In the genomic region with DNA sequence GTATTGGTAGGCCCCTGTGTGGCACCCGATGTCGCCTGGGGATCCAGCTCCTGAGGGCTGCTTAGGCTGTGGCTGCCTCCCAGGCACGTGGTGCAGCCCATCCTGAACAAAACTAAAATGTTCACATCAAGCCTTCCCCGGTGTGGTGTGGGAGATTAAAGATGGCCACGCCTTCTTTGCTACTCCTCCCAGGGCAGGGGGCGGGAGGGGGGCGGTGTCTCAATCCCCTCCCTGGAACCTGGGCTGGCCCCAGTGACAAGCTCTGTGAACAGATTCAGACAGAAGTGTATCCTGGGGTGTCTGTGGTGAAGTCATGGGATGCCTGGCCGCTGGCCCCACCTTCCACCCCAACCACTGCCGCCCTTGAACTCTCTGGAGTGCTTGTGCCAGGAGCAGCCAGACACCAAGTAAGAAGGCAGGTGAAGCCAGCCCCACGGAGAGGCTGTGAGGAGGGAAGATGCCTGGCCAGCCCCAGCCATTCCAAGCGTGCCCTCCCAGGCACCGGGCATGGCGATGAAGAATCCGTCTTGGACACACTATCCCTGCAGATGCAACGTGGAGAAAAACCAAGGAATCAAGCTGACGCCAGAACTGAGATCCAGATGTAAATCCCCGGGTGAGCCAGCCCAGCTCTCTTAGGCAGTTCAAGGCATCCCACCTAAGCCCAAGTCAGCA, we compare ENCODE assay signal across 12 cellular contexts.
"Had no signal": no experiment of that assay in that cellular context is flagged by ENCODE, and none has a peak within 500 bp of the region (broad histone marks: within the 10 kb centered on the region; RNA-seq: fewer than 3 reads in every experiment).

No MANE protein-coding gene starts in this region.

- ATAC-seq: left ventricle myocardium superior; natural killer cell treated with Interleukin-12 subunit alpha and Interleukin-12 subunit beta and Interleukin-15 and Interleukin-18, amount 100 ng/mL, for 72 hours; stimulated activated naive CD8-positive, alpha-beta T cell treated with anti-CD3 and anti-CD28 coated beads, Interleukin-15, amount 100 ng/mL, for 72 hours had no signal

- H3K4me3 Mint-ChIP-seq: activated T-cell treated with anti-CD3 and anti-CD28 coated beads, Interleukin-2, amount 50 U/mL, for 24 hours; memory B cell; natural killer cell treated with Interleukin-12 subunit alpha and Interleukin-12 subunit beta and Interleukin-15 and Interleukin-18, amount 100 ng/mL, for 72 hours; stimulated activated naive CD8-positive, alpha-beta T cell treated with anti-CD3 and anti-CD28 coated beads, Interleukin-15, amount 100 ng/mL, for 72 hours; type B pancreatic cell had no signal

- DNase-seq: activated CD4-positive, CD25-positive, alpha-beta regulatory T cell treated with anti-CD3 and anti-CD28 coated beads, Interleukin-2, amount 50 U/mL, for 72 hours; activated effector memory CD4-positive, alpha-beta T cell treated with Interleukin-2 at 50 U/mL for 16 hours; activated naive CD4-positive, alpha-beta T cell treated with anti-CD3 and anti-CD28 coated beads, Interleukin-2, amount 50 U/mL, for 16 hours; activated T-cell treated with anti-CD3 and anti-CD28 coated beads, Interleukin-2, amount 50 U/mL, for 24 hours; left ventricle myocardium superior; sigmoid colon; spleen; stimulated activated naive CD8-positive, alpha-beta T cell treated with anti-CD3 and anti-CD28 coated beads, Interleukin-15, amount 100 ng/mL, for 72 hours had no signal

- H3K9me3 ChIP-seq: sigmoid colon, spleen had no signal

- H3K36me3 ChIP-seq: cardiac muscle cell, sigmoid colon, spleen had no signal

- H3K27ac ChIP-seq: cardiac muscle cell, sigmoid colon, spleen had no signal

- H3K27ac Mint-ChIP-seq: activated T-cell treated with anti-CD3 and anti-CD28 coated beads, Interleukin-2, amount 50 U/mL, for 24 hours; memory B cell; natural killer cell treated with Interleukin-12 subunit alpha and Interleukin-12 subunit beta and Interleukin-15 and Interleukin-18, amount 100 ng/mL, for 72 hours; stimulated activated naive CD8-positive, alpha-beta T cell treated with anti-CD3 and anti-CD28 coated beads, Interleukin-15, amount 100 ng/mL, for 72 hours; type B pancreatic cell had no signal

- H3K9me3 Mint-ChIP-seq: activated T-cell treated with anti-CD3 and anti-CD28 coated beads, Interleukin-2, amount 50 U/mL, for 24 hours; memory B cell; natural killer cell treated with Interleukin-12 subunit alpha and Interleukin-12 subunit beta and Interleukin-15 and Interleukin-18, amount 100 ng/mL, for 72 hours; stimulated activated naive CD8-positive, alpha-beta T cell treated with anti-CD3 and anti-CD28 coated beads, Interleukin-15, amount 100 ng/mL, for 72 hours; type B pancreatic cell had no signal

- H3K36me3 Mint-ChIP-seq: memory B cell; natural killer cell treated with Interleukin-12 subunit alpha and Interleukin-12 subunit beta and Interleukin-15 and Interleukin-18, amount 100 ng/mL, for 72 hours had no signal
